18 cellular contexts compared by ENCODE assay signal in the genomic region with DNA sequence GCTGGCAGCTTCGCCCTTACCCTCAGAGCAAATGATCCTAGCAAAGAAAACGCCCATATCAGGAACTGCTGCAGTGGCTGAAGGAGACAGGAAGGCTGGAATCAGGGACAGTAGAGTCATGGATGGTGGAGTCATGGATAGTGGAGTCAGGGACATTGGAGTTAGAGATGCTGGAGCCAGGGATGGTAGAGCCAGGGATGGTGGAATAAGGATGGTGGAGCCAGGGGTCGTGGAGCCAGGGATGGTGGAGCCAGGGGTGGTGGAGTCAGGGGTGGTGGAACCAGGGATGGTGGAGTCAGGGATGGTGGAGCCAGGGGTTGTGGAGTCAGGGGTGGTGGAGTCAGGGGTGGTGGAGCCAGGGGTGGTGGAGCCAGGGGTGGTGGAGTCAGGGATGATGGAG. TPM values are rescaled to one million over a fixed set of nuclear protein-coding genes. Genes with fewer than 3 reads are reported as not detected.
A peak's percentile ranks its signal among the peaks of the same experiment; 100 is the strongest.
DNase-seq lines count a peak whose midpoint lies in the region; ATAC-seq and TF ChIP-seq lines count a peak whose summit lies in the region.
"Had no signal": no experiment of that assay in that cellular context is flagged by ENCODE, and none has a peak within 500 bp of the region (broad histone marks: within the 10 kb centered on the region; RNA-seq: fewer than 3 reads in every experiment).

No MANE protein-coding gene starts in this region.

- no peak overlapping the region for H3K27ac ChIP-seq in neural progenitor cell
- H3K27ac ChIP-seq: breast epithelium, left ventricle myocardium inferior had no signal

- no peaks in the 10 kb centered on the region for H3K36me3 ChIP-seq in neural progenitor cell
- H3K36me3 ChIP-seq: breast epithelium, left ventricle myocardium inferior, spleen had no signal

- CTCF ChIA-PET in activated CD4-positive, alpha-beta T cell treated with anti-CD3 and anti-CD28 coated beads, Interleukin-2, amount 10 ng/mL, durations not matched to agents 7 days and 5 days (lab: Charles Lee) = interaction anchor here (0.9 to 2.3 kb wide), 3 partner anchors 8 to 40 kb away, joined by 3 to 8 read pairs (median 7); no protein-coding TSS in a partner anchor

- no peak overlapping the region for H3K4me3 ChIP-seq in neural progenitor cell
- H3K4me3 ChIP-seq: breast epithelium, left ventricle myocardium inferior, mucosa of descending colon, spleen had no signal

- H3K9me3 ChIP-seq in neural progenitor cell (ENCODE audit: low read depth) = no peaks in the 10 kb centered on the region
- H3K9me3 ChIP-seq: breast epithelium, mucosa of descending colon had no signal

- no peak for ATAC-seq in central memory CD8-positive, alpha-beta T cell (replicated peaks; ENCODE audit: extremely low read depth, poor library complexity, severe bottlenecking)
- ATAC-seq in HG03135 (IDR thresholded peaks at IDR 0.05; ENCODE audit: unreplicated experiment) = no peak
- ATAC-seq: activated CD4-positive, alpha-beta T cell treated with anti-CD3 and anti-CD28 coated beads for 36 hours; mucosa of descending colon had no signal

- no peaks in the 10 kb centered on the region for H3K27me3 ChIP-seq in neural progenitor cell
- H3K27me3 ChIP-seq: breast epithelium, spleen had no signal

- H3F3A ChIP-seq in neural progenitor cell (ENCODE audit: low read depth) = peaks cover 4% of the 10 kb centered on the region

- no peak overlapping the region for H3K9ac ChIP-seq in neural progenitor cell

- H3K79me2 ChIP-seq in neural progenitor cell (ENCODE audit: low read depth) = no peaks in the 10 kb centered on the region

- no peak for TF ChIP-seq CTCF in HFFc6 (IDR thresholded peaks at IDR 0.05)
- no peak for TF ChIP-seq CTCF in neural progenitor cell (IDR thresholded peaks at IDR 0.05)

- peaks cover 3% of the 10 kb centered on the region for H3K36me3 Mint-ChIP-seq in activated CD4-positive, alpha-beta T cell treated with anti-CD3 and anti-CD28 coated beads, Interleukin-2, amount 10 ng/mL, durations not matched to agents 7 days and 5 days (ENCODE audit: low read depth)
- peaks cover 6% of the 10 kb centered on the region; the same call in 1 of the 2 replicates for H3K36me3 Mint-ChIP-seq in HFFc6 (ENCODE audit: low read depth)
- peaks cover 9% of the 10 kb centered on the region for H3K36me3 Mint-ChIP-seq in central memory CD8-positive, alpha-beta T cell (ENCODE audit: insufficient read depth)
- peaks cover 3% of the 10 kb centered on the region for H3K36me3 Mint-ChIP-seq in neural progenitor cell

- H3K27me3 Mint-ChIP-seq in activated CD4-positive, alpha-beta T cell treated with anti-CD3 and anti-CD28 coated beads, Interleukin-2, amount 10 ng/mL, durations not matched to agents 7 days and 5 days = no peaks in the 10 kb centered on the region
- H3K27me3 Mint-ChIP-seq in HFFc6 (ENCODE audit: insufficient read depth) = peaks cover 29% of the 10 kb centered on the region
- no peaks in the 10 kb centered on the region for H3K27me3 Mint-ChIP-seq in central memory CD8-positive, alpha-beta T cell
- H3K27me3 Mint-ChIP-seq in neural progenitor cell (ENCODE audit: insufficient read depth, low read depth) = peaks cover 7% of the 10 kb centered on the region
- H3K27me3 Mint-ChIP-seq: activated CD4-positive, alpha-beta T cell treated with anti-CD3 and anti-CD28 coated beads for 36 hours had no signal

- peaks cover 19% of the 10 kb centered on the region for H3K4me1 ChIP-seq in neural progenitor cell
- H3K4me1 ChIP-seq: breast epithelium had no signal

- H3K4me1 Mint-ChIP-seq in activated CD4-positive, alpha-beta T cell treated with anti-CD3 and anti-CD28 coated beads, Interleukin-2, amount 10 ng/mL, durations not matched to agents 7 days and 5 days = peaks cover 3% of the 10 kb centered on the region
- H3K4me1 Mint-ChIP-seq in HFFc6 (ENCODE audit: low read depth) (no peaks in the 10 kb centered on the region), neural progenitor cell (peaks cover 31% of the 10 kb centered on the region)
- peaks cover 7% of the 10 kb centered on the region for H3K4me1 Mint-ChIP-seq in central memory CD8-positive, alpha-beta T cell

- no peak overlapping the region for H2AFZ ChIP-seq in neural progenitor cell (replicated peaks)

- POLR2A ChIA-PET in activated CD4-positive, alpha-beta T cell treated with anti-CD3 and anti-CD28 coated beads, Interleukin-2, amount 10 ng/mL, durations not matched to agents 7 days and 5 days (lab: Charles Lee) = no interaction called here

- no peak overlapping the region for H3K4me2 ChIP-seq in neural progenitor cell

- DNase-seq in activated CD4-positive, alpha-beta T cell treated with anti-CD3 and anti-CD28 coated beads, Interleukin-2, amount 10 ng/mL, durations not matched to agents 7 days and 5 days = no peak
- DNase-seq in activated CD4-positive, alpha-beta T cell treated with anti-CD3 and anti-CD28 coated beads for 4 hours = no peak
- DNase-seq in HFFc6 (no peak), neural progenitor cell (ENCODE audit: low spot score) (no peak), DMS 273 (lab: John Stamatoyannopoulos, UW; ENCODE audit: unreplicated experiment) (no peak), SKM-1 treated with dmso at 0.1 percent for 144 hours (lab: John Stamatoyannopoulos, UW; ENCODE audit: unreplicated experiment) (no peak)
- no peak for DNase-seq in central memory CD8-positive, alpha-beta T cell (ENCODE audit: low spot score in 2 of 2)
- DNase-seq: activated CD4-positive, alpha-beta T cell treated with anti-CD3 and anti-CD28 coated beads for 36 hours; GF-D8; left ventricle myocardium inferior; mucosa of descending colon; NCI-H510A treated with DMSO at 0.1 percent for 48 hours; retina; spleen; stimulated activated CD4-positive, alpha-beta T cell treated with anti-CD3 and anti-CD28 coated beads, Interleukin-4, amount 100 ng/mL, for 4 hours; substantia nigra had no signal

- H3K9me3 Mint-ChIP-seq in activated CD4-positive, alpha-beta T cell treated with anti-CD3 and anti-CD28 coated beads, Interleukin-2, amount 10 ng/mL, durations not matched to agents 7 days and 5 days = peaks cover 9% of the 10 kb centered on the region
- H3K9me3 Mint-ChIP-seq in HFFc6 (peaks cover 12% of the 10 kb centered on the region), neural progenitor cell (peaks cover 4% of the 10 kb centered on the region)
- H3K9me3 Mint-ChIP-seq in central memory CD8-positive, alpha-beta T cell = peaks cover 6% of the 10 kb centered on the region

- no peaks in the 10 kb centered on the region for H4K20me1 ChIP-seq in neural progenitor cell (ENCODE audit: low read depth)

- no peak overlapping the region for H3K4me3 Mint-ChIP-seq in activated CD4-positive, alpha-beta T cell treated with anti-CD3 and anti-CD28 coated beads, Interleukin-2, amount 10 ng/mL, durations not matched to agents 7 days and 5 days
- H3K4me3 Mint-ChIP-seq in HFFc6 (peak overlapping the region; percentile 47; the same call in 1 of the 2 replicates), neural progenitor cell (no peak overlapping the region)
- H3K4me3 Mint-ChIP-seq in central memory CD8-positive, alpha-beta T cell = no peak overlapping the region
- H3K4me3 Mint-ChIP-seq: activated CD4-positive, alpha-beta T cell treated with anti-CD3 and anti-CD28 coated beads for 36 hours had no signal

- H3K27ac Mint-ChIP-seq in activated CD4-positive, alpha-beta T cell treated with anti-CD3 and anti-CD28 coated beads, Interleukin-2, amount 10 ng/mL, durations not matched to agents 7 days and 5 days = peak overlapping the region; percentile 52
- H3K27ac Mint-ChIP-seq in HFFc6 (no peak overlapping the region; the same call in 1 of the 2 replicates), neural progenitor cell (peak overlapping the region; percentile 18)
- peak overlapping the region; percentile 91 for H3K27ac Mint-ChIP-seq in central memory CD8-positive, alpha-beta T cell (ENCODE audit: low read depth)
- H3K27ac Mint-ChIP-seq: activated CD4-positive, alpha-beta T cell treated with anti-CD3 and anti-CD28 coated beads for 36 hours had no signal

RNA-seq across cellular contexts. Expression of gene C10orf105, which starts 31.3 kb away (rescaled TPM):
- under 1 TPM; 0.52 to 0.71 TPM for total RNA-seq in activated CD4-positive, alpha-beta T cell treated with anti-CD3 and anti-CD28 coated beads, Interleukin-2, amount 10 ng/mL, durations not matched to agents 7 days and 5 days
- not detected for total RNA-seq in HFFc6 (2021; fragmentation: NEBNext Ultra II Directional; extraction: Animal tissue kit (Norgen Biotek cat#: 25700))
- 0.39 and 1.5 TPM in 2 replicates for total RNA-seq in neural progenitor cell (ENCODE audit: low replicate concordance)
